In the genomic region with DNA sequence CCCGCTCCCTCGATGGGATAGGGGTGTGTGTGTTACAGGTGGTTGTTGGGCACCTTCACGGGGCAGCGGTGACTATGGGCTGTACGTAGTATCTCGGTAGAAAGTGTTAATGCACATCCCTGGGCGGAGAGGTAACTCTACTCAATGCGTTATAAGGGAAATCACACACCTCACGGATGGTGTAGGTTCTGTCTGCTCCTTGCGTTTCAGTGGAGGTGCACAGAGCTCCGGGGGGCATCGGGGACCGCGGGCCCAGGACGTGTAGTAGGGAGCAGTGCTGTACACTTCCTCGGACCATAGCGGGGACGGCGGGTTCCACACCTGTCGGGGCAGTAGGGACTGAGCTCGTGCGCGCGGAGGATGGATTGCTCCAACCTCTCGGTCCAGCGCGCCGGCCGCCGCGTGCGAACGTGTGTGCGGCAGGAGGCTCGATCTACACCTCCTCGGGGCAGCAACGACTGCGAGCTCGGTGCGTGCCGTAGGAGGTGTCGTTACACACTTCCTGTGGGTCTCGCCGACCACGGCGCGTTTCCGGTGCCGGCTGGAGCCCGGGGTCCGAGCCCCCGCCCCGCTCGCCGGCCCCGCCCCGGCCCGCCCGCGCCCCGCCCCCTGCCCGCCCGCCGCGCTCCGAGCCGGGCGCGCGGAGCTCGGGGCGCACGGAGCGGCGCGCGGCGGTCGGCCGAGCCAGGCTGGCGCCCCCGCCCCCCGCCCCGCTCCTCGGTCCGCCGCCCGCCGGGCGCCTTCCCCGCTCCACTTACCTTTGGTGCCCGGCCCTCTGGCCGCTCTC, we compare ENCODE assay signal across 8 cellular contexts.
DNase-seq lines count a peak whose midpoint lies in the region; ATAC-seq and TF ChIP-seq lines count a peak whose summit lies in the region.

A gene with protein sequence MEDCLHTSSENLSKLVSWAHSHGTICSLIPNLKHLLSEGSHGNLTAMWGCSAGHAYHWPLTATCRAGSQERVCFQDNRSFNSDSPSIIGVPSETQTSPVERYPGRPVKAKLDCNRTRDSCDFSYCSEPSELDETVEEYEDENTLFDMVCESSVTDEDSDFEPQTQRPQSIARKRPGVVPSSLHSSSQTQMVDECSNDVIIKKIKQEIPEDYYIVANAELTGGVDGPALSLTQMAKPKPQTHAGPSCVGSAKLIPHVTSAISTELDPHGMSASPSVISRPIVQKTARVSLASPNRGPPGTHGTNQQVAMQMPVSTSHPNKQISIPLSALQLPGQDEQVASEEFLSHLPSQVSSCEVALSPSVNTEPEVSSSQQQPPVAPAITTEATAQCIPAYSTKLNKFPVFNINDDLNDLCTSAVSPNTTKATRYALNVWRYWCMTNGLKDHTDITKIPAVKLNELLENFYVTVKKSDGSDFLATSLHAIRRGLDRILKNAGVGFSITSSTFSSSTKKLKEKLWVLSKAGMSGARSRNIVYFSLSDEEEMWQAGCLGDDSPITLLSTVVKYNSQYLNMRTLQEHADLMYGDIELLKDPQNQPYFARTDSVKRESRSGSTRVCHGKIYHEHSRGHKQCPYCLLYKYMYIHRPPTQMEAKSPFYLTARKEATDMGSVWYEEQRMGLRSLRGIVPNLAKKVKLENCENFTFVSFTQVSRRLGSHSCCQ (plus strand): TSS at position 607 of the 787 bp plus-strand sequence. CDS start 87,254 bp downstream, outside the sequence.

- H3K36me3 ChIP-seq in WERI-Rb-1: peaks cover 13% of the 10 kb centered on the region

- ATAC-seq in GM18517 (IDR thresholded peaks at IDR 0.05; ENCODE audit: unreplicated experiment) (peak; percentile 87), HG03039 (IDR thresholded peaks at IDR 0.05; ENCODE audit: unreplicated experiment) (peak; percentile 92)

- no peak for TF ChIP-seq CTCF in WERI-Rb-1 (IDR thresholded peaks at IDR 0.05; ENCODE audit: low read depth, low read length)
- TF ChIP-seq CTCF in cardiac fibroblast (IDR thresholded peaks at IDR 0.05; ENCODE audit: low read depth, low read length): no peak

- DNase-seq in 8988T: peak; percentile 93
- DNase-seq in NCI-H2081 treated with DMSO at 0.1 percent for 48 hours (lab: John Stamatoyannopoulos, UW): peak; percentile 43
- peak; percentile 95 for DNase-seq in WERI-Rb-1
- DNase-seq in cardiac fibroblast (ENCODE audit: low read depth in 2 of 2): peak; percentile 53 to 65
- DNase-seq in islet precursor cell: peak; percentile 89
- peak; percentile 63 to 85 (median 81) for DNase-seq in stimulated activated CD4-positive, alpha-beta T cell treated with anti-CD3 and anti-CD28 coated beads, Interleukin-12 subunit alpha, Interleukin-12 subunit beta, amount 100 ng/mL, for 48 hours (ENCODE audit: low read depth in 2 of 3, low spot score in 1 of 3)

- H3K27ac ChIP-seq in WERI-Rb-1: peak within 1 kb of the TSS; percentile 96

- H3K4me3 ChIP-seq in WERI-Rb-1 (ENCODE audit: low read depth, low read length): peak within 1 kb of the TSS; percentile 93
- peak within 1 kb of the TSS; percentile 73 to 74 for H3K4me3 ChIP-seq in cardiac fibroblast (replicated peaks in 1 of 2; ENCODE audit: low read depth in 2 of 2, low read length in 2 of 2)

- no peaks in the 10 kb centered on the region for H3K9me3 ChIP-seq in WERI-Rb-1 (ENCODE audit: severe bottlenecking)

- no peaks in the 10 kb centered on the region for H3K27me3 ChIP-seq in WERI-Rb-1 (ENCODE audit: insufficient read depth, low read depth, severe bottlenecking)

Comparison
In these comparisons a context has a peak if more than half of its experiments do, and no peak if none do; other contexts are left out.
1. Peak in every context shown above with its lines: DNase-seq, ATAC-seq, H3K4me3 ChIP-seq and H3K27ac ChIP-seq.
2. DNase-seq: peak in every context shown above with its lines; median percentile 95 in WERI-Rb-1; 93 in 8988T; 89 in islet precursor cell; 81 in stimulated activated CD4-positive, alpha-beta T cell treated with anti-CD3 and anti-CD28 coated beads, Interleukin-12 subunit alpha, Interleukin-12 subunit beta, amount 100 ng/mL, for 48 hours; 59 in cardiac fibroblast; 43 in NCI-H2081 treated with DMSO at 0.1 percent for 48 hours.